ENCODE assay signal across 8 cellular contexts in the genomic region with DNA sequence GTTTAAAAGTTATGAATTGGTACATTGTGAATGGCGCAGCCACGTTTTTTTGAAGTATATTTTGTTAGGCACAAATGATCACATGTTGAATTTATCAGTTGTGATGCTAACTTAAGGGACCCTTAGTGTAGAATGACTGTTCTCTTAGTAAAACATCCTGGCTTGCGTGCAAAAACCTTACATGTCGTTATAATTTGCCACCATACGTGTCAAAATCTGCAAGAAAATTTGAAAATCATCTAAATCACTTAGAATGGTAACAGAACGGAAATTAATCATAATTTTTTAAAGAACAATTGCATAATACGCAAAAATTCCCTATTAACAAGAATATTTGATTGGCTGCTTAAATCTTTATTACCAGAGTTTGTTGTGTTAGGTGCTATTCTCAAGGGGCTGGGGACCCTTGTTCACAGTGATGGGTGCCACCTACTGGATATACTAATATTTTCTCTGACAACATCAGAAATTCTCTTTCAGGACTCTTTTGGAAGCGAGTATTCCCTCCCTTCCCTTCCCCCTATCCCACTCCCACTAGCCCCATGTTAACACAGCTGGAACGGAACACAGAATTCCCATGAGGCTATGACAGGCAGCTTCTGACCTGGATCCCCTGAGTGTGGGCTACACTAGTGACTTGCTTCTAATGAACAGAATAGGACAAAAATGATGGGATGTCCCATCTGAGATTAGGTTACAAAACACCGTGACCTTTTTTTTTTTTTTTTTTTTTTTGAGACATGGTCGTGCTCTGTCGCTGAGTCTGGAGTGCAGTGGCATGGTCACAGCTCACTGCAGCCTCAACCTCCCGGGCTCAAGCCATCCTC.
A peak's percentile ranks its signal among the peaks of the same experiment; 100 is the strongest.
DNase-seq lines count a peak whose midpoint lies in the region; ATAC-seq and TF ChIP-seq lines count a peak whose summit lies in the region.

No MANE protein-coding gene starts in this region.

- H3K4me1 ChIP-seq in hepatocyte (ENCODE audit: insufficient read depth) (peaks cover 12% of the 10 kb centered on the region), tibial nerve (peaks cover 0 to 3% (median 0%) of the 10 kb centered on the region in 4 donors)

- no peak overlapping the region for H3K4me3 Mint-ChIP-seq in WTC11

- no peaks in the 10 kb centered on the region for H3K36me3 Mint-ChIP-seq in WTC11

- TF ChIP-seq CTCF in LNCaP clone FGC (IDR thresholded peaks at IDR 0.05; ENCODE audit: control insufficient read depth, extremely low read depth, insufficient read depth) (peak; percentile 35), WTC11 (IDR thresholded peaks at IDR 0.05) (no peak), hepatocyte (IDR thresholded peaks at IDR 0.05; ENCODE audit: poor library complexity) (peak; percentile 61), tibial nerve (IDR thresholded peaks at IDR 0.05) (peak in 3 of 5 experiments; percentile 17 to 40 (median 36))

- no peak overlapping the region for H2AFZ ChIP-seq in hepatocyte

- no peaks in the 10 kb centered on the region for H3K36me3 ChIP-seq in hepatocyte (replicated peaks; ENCODE audit: insufficient read depth, low read depth)
- no peaks in the 10 kb centered on the region for H3K36me3 ChIP-seq in tibial nerve

- H3K27me3 ChIP-seq in hepatocyte (no peaks in the 10 kb centered on the region), tibial nerve (peaks cover 0 to 9% of the 10 kb centered on the region in 2 donors)

- H3K4me1 Mint-ChIP-seq in WTC11 = peaks cover 10% of the 10 kb centered on the region

- peak; percentile 23 for ATAC-seq in GM19455 (IDR thresholded peaks at IDR 0.05; ENCODE audit: unreplicated experiment)
- ATAC-seq in WTC11 = peak; percentile 62

- POLR2A ChIA-PET in WTC11 (lab: Charles Lee) = no interaction called here

- peak overlapping the region; percentile 60 for H3K27ac ChIP-seq in hepatocyte
- H3K27ac ChIP-seq in tibial nerve = no peak overlapping the region

- no peaks in the 10 kb centered on the region for H3K9me2 ChIP-seq in hepatocyte (replicated peaks; ENCODE audit: insufficient read depth)

- H4K20me1 ChIP-seq in hepatocyte (ENCODE audit: insufficient read depth, poor library complexity, severe bottlenecking) = no peaks in the 10 kb centered on the region

- 58% methylated on average over 13 of the region's 13 CpGs for WGBS in hepatocyte (ENCODE audit: low lambda C conversion rate, missing lambda C conversion rate)
- WGBS in tibial nerve, 2 donors = 50 to 52% methylated on average over 13 of the region's 13 CpGs

- DNase-seq in DMS 273 (lab: John Stamatoyannopoulos, UW; ENCODE audit: unreplicated experiment) = peak; percentile 73
- DNase-seq in DMS 273 treated with DMSO at 0.1 percent for 48 hours (lab: John Stamatoyannopoulos, UW) = no peak
- DNase-seq in LNCaP clone FGC (ENCODE audit: low read depth) = peak; percentile 1
- DNase-seq in WTC11 (ENCODE audit: low spot score) = no peak
- peak; percentile 64 for DNase-seq in hepatocyte (ENCODE audit: low spot score)
- no peak for DNase-seq in tibial nerve (ENCODE audit: low spot score in 2 of 2)
- DNase-seq in NK-92 (lab: John Stamatoyannopoulos, UW; ENCODE audit: unreplicated experiment) = no peak

- CTCF ChIA-PET in WTC11 (lab: Charles Lee) = interaction anchor here (0.6 to 1.1 kb wide), 7 partner anchors 10 to 350 kb away, joined by 3 to 6 read pairs (median 3); no protein-coding TSS in a partner anchor

- H3K79me2 ChIP-seq in hepatocyte = no peaks in the 10 kb centered on the region

- H3K4me3 ChIP-seq in LNCaP clone FGC (ENCODE audit: low read depth, low read length) (no peak overlapping the region), hepatocyte (no peak overlapping the region), tibial nerve (no peak overlapping the region)

- no peaks in the 10 kb centered on the region for H3K27me3 Mint-ChIP-seq in WTC11 (ENCODE audit: low read depth)

- no peak for TF ChIP-seq POLR2A in tibial nerve (IDR thresholded peaks at IDR 0.05)

- H3K27ac Mint-ChIP-seq in WTC11 = no peak overlapping the region

- no peak for TF ChIP-seq EP300 in tibial nerve (IDR thresholded peaks at IDR 0.05)

- no peaks in the 10 kb centered on the region for H3K9me3 ChIP-seq in hepatocyte (ENCODE audit: low read depth)
- H3K9me3 ChIP-seq in tibial nerve = no peaks in the 10 kb centered on the region

- H3K9me3 Mint-ChIP-seq in WTC11 = no peaks in the 10 kb centered on the region

- no peak overlapping the region for H3K4me2 ChIP-seq in hepatocyte

TF ChIP-seq in WTC11, 78 proteins besides CTCF, POLR2A, EP300 and RAD21:
- TF ChIP-seq ETV6 (CRISPR knock-in tag; IDR thresholded peaks at IDR 0.05) (no peak), CREM (CRISPR knock-in tag; IDR thresholded peaks at IDR 0.05) (no peak), ZNF232 (CRISPR knock-in tag; IDR thresholded peaks at IDR 0.05) (no peak), ZNF396 (CRISPR knock-in tag; IDR thresholded peaks at IDR 0.05; ENCODE audit: borderline replicate concordance) (no peak), NFE2L1 (CRISPR knock-in tag; IDR thresholded peaks at IDR 0.05) (no peak), ESRRA (CRISPR knock-in tag; IDR thresholded peaks at IDR 0.05; ENCODE audit: borderline replicate concordance) (no peak), JUN (CRISPR knock-in tag; IDR thresholded peaks at IDR 0.05) (no peak), ZNF416 (CRISPR knock-in tag; IDR thresholded peaks at IDR 0.05) (no peak), NR3C1 (CRISPR knock-in tag; conservative IDR thresholded peaks at IDR 0.05; ENCODE audit: low read depth) (no peak), TP53 (CRISPR knock-in tag; IDR thresholded peaks at IDR 0.05) (no peak)
- TF ChIP-seq, protein P1, sequence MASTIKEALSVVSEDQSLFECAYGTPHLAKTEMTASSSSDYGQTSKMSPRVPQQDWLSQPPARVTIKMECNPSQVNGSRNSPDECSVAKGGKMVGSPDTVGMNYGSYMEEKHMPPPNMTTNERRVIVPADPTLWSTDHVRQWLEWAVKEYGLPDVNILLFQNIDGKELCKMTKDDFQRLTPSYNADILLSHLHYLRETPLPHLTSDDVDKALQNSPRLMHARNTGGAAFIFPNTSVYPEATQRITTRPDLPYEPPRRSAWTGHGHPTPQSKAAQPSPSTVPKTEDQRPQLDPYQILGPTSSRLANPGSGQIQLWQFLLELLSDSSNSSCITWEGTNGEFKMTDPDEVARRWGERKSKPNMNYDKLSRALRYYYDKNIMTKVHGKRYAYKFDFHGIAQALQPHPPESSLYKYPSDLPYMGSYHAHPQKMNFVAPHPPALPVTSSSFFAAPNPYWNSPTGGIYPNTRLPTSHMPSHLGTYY (CRISPR knock-in tag; IDR thresholded peaks at IDR 0.05) = no peak

Comparison
In these comparisons a context has a peak if more than half of its experiments do, and no peak if none do; other contexts are left out.
1. DNase-seq: peak in DMS 273 (single experiment), LNCaP clone FGC (single experiment) and hepatocyte (single experiment); none in DMS 273 treated with DMSO at 0.1 percent for 48 hours (single experiment), WTC11 (single experiment), tibial nerve (0 of 2) and NK-92 (single experiment).